ENCODE assay signal across 22 cellular contexts in the genomic region with DNA sequence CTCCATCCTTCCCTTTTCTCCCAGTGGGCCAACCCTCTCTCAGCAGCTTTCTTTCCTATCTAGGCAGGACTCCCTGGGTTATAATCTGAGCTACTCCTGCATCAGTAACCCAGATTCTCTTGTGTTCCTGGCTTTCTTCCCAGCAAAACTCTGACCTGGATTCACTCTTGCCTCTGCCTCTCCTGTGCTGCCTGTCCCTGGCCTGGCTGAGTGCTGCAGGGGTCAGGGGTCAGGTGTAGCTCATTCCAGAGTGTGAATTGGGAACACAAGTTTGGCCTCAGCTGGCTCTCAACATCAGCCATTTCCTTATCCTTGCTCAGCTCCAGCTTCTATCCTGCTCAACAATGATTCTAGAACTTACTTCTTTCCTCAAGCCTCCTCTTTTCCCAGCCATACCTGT. TPM values are rescaled to one million over a fixed set of nuclear protein-coding genes. Genes with fewer than 3 reads are reported as not detected.
"Had no signal": no experiment of that assay in that cellular context is flagged by ENCODE, and none has a peak within 500 bp of the region (broad histone marks: within the 10 kb centered on the region; RNA-seq: fewer than 3 reads in every experiment).

No MANE protein-coding gene starts in this region.

- H3K4me3 Mint-ChIP-seq: activated B cell treated with CpG ODN at 0.5 μM for 24 hours; activated CD4-positive, alpha-beta T cell treated with anti-CD3 and anti-CD28 coated beads, Interleukin-2, amount 10 ng/mL, durations not matched to agents 24 days and 14 days; memory B cell; stimulated activated memory B cell treated with anti-CD40 and anti-IgM and Interleukin-4, amounts not matched to agents 10 μg/mL and 1 μg/mL and 100 μg/mL, for 72 hours; T-helper 2 cell treated with Interferon-gamma antibody and Interleukin-4, amounts not matched to agents 5 μg/mL and 100 μg/mL, for 36 hours had no signal

- H3K9me3 ChIP-seq: ascending aorta, esophagus squamous epithelium, heart right ventricle, sigmoid colon, thoracic aorta had no signal

- FAIRE-seq: bronchial epithelial cell had no signal

- H3K27me3 ChIP-seq: ascending aorta had no signal

- H3K9ac ChIP-seq: parathyroid adenoma had no signal

- H3K27ac ChIP-seq: ascending aorta, esophagus squamous epithelium, heart right ventricle, parathyroid adenoma, sigmoid colon, thoracic aorta had no signal

- H3K4me3 ChIP-seq: ascending aorta, esophagus squamous epithelium, heart right ventricle, sigmoid colon, thoracic aorta had no signal

- H3K4me1 ChIP-seq: parathyroid adenoma had no signal

- H2AFZ ChIP-seq: parathyroid adenoma had no signal

- H3K9me3 Mint-ChIP-seq: activated B cell treated with CpG ODN at 0.5 μM for 24 hours; activated CD4-positive, alpha-beta T cell treated with anti-CD3 and anti-CD28 coated beads, Interleukin-2, amount 10 ng/mL, durations not matched to agents 24 days and 14 days; activated T-cell treated with anti-CD3 and anti-CD28 coated beads, Interleukin-2, amount 50 U/mL, for 4 hours; memory B cell; stimulated activated memory B cell treated with anti-CD40 and anti-IgM and Interleukin-4, amounts not matched to agents 10 μg/mL and 1 μg/mL and 100 μg/mL, for 72 hours; T-helper 2 cell treated with Interferon-gamma antibody and Interleukin-4, amounts not matched to agents 5 μg/mL and 100 μg/mL, for 36 hours had no signal

- H3K27ac Mint-ChIP-seq: activated B cell treated with CpG ODN at 0.5 μM for 24 hours; activated CD4-positive, alpha-beta T cell treated with anti-CD3 and anti-CD28 coated beads, Interleukin-2, amount 10 ng/mL, durations not matched to agents 24 days and 14 days; memory B cell; stimulated activated memory B cell treated with anti-CD40 and anti-IgM and Interleukin-4, amounts not matched to agents 10 μg/mL and 1 μg/mL and 100 μg/mL, for 72 hours; T-helper 2 cell treated with Interferon-gamma antibody and Interleukin-4, amounts not matched to agents 5 μg/mL and 100 μg/mL, for 36 hours had no signal

- H3K79me2 ChIP-seq: parathyroid adenoma had no signal

- H3K36me3 ChIP-seq: ascending aorta, esophagus squamous epithelium, heart right ventricle, sigmoid colon, thoracic aorta had no signal

- DNase-seq: activated B cell treated with CpG ODN at 0.5 μM for 24 hours; activated CD4-positive, alpha-beta T cell treated with anti-CD3 and anti-CD28 coated beads, Interleukin-2, amount 10 ng/mL, durations not matched to agents 24 days and 14 days; activated CD8-positive, alpha-beta memory T cell treated with anti-CD3 and anti-CD28 coated beads, Interleukin-2, amount 50 U/mL, for 4 hours; activated naive CD4-positive, alpha-beta T cell treated with anti-CD3 and anti-CD28 coated beads, Interleukin-2, amount 50 U/mL, for 16 hours; activated T-cell treated with anti-CD3 and anti-CD28 coated beads, Interleukin-2, amount 50 U/mL, for 4 hours; dermis blood vessel endothelial cell; effector memory CD4-positive, alpha-beta T cell; esophagus squamous epithelium; heart right ventricle; kidney glomerular epithelial cell; left ventricle myocardium superior; sigmoid colon; stimulated activated CD4-positive, alpha-beta T cell treated with anti-CD3 and anti-CD28 coated beads, Interleukin-4, amount 100 ng/mL, for 4 hours; SW 1271 had no signal

RNA-seq across cellular contexts. Expression of gene ST6GALNAC2, which starts 2.5 kb away (rescaled TPM):
- total RNA-seq: activated B cell treated with CpG ODN at 0.5 μM for 24 hours; activated CD4-positive, alpha-beta T cell treated with anti-CD3 and anti-CD28 coated beads, Interleukin-2, amount 10 ng/mL, durations not matched to agents 24 days and 14 days; activated T-cell treated with anti-CD3 and anti-CD28 coated beads, Interleukin-2, amount 50 U/mL, for 4 hours had no signal

RNA-seq across cellular contexts. Expression of gene PRCD, which starts 48.3 kb away (rescaled TPM):
- total RNA-seq: activated CD4-positive, alpha-beta T cell treated with anti-CD3 and anti-CD28 coated beads, Interleukin-2, amount 10 ng/mL, durations not matched to agents 24 days and 14 days; activated T-cell treated with anti-CD3 and anti-CD28 coated beads, Interleukin-2, amount 50 U/mL, for 4 hours; bronchial epithelial cell had no signal

RNA-seq across cellular contexts. Expression of gene CYGB, which starts 50.7 kb away (rescaled TPM):
- total RNA-seq: activated CD4-positive, alpha-beta T cell treated with anti-CD3 and anti-CD28 coated beads, Interleukin-2, amount 10 ng/mL, durations not matched to agents 24 days and 14 days; activated T-cell treated with anti-CD3 and anti-CD28 coated beads, Interleukin-2, amount 50 U/mL, for 4 hours had no signal

RNA-seq across cellular contexts. Expression of gene ST6GALNAC1, which starts 55.4 kb away (rescaled TPM):
- total RNA-seq: activated B cell treated with CpG ODN at 0.5 μM for 24 hours, chondrocyte, dermis blood vessel endothelial cell had no signal
